1 cellular context compared by ENCODE assay signal in genomic region chr5:37514946-37515345, GRCh38.
TF ChIP-seq lines count a peak whose summit lies in the region.

No MANE protein-coding gene starts in this region.

TF ChIP-seq in GM23338, 12 proteins besides CTCF, POLR2A, EP300 and RAD21 (continued from another document):
- TF ChIP-seq ZNF462 (CRISPR knock-in tag; IDR thresholded peaks at IDR 0.05) (no peak), POLR2AphosphoS5 (IDR thresholded peaks at IDR 0.05; ENCODE audit: low read depth) (no peak), CREB1 (CRISPR knock-in tag; IDR thresholded peaks at IDR 0.05; ENCODE audit: low read depth) (no peak), REST (IDR thresholded peaks at IDR 0.05; ENCODE audit: unreplicated experiment) (no peak), ETS1 (IDR thresholded peaks at IDR 0.05) (no peak)
TF ChIP-seq in GM23338: peak in this region for 0.
